Comparison of ENCODE assay signal across 32 cellular contexts in the genomic region with DNA sequence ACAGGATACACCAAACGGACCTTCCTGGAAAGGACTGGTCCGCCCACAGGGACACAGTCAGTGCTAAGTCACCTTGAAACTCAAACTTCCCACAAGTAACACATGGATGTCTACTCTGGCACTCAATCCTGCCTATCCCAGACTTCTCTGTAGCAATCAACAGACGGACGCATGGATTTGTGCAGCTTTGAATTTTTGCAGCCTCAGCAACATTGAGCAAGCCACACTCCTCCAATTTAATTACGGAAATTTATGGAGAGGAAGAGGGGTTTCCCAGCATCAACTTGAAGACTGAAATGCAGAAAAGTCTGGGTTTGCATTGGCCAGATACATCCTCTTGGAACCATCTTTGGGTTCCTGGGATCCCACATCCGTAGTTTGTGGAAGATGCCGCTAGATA. TPM values are rescaled to one million over a fixed set of nuclear protein-coding genes. Genes with fewer than 3 reads are reported as not detected.
"Had no signal": no experiment of that assay in that cellular context is flagged by ENCODE, and none has a peak within 500 bp of the region (broad histone marks: within the 10 kb centered on the region; RNA-seq: fewer than 3 reads in every experiment).

No MANE protein-coding gene starts in this region.

- H3K27me3 ChIP-seq: neutrophil, ovary, thyroid gland, tibial nerve, upper lobe of left lung, vagina had no signal

- H3K4me1 Mint-ChIP-seq: naive thymus-derived CD8-positive, alpha-beta T cell; nephron progenitor cell; neural crest cell; stimulated activated naive B cell treated with anti-CD40 and anti-IgM and Interleukin-4, amounts not matched to agents 10 μg/mL and 1 μg/mL and 100 μg/mL, for 72 hours had no signal

- FAIRE-seq: urothelium cell line had no signal

- H3K9me3 Mint-ChIP-seq: natural killer cell treated with Interleukin-12 subunit alpha and Interleukin-12 subunit beta and Interleukin-15 and Interleukin-18, amount 100 ng/mL, for 72 hours; stimulated activated naive CD8-positive, alpha-beta T cell treated with anti-CD3 and anti-CD28 coated beads, Interleukin-15, Interleukin-2, amounts not matched to agents 100 ng/mL and 50 ng/mL, for 24 hours had no signal

- H3K4me3 Mint-ChIP-seq: naive thymus-derived CD8-positive, alpha-beta T cell; natural killer cell treated with Interleukin-12 subunit alpha and Interleukin-12 subunit beta and Interleukin-15 and Interleukin-18, amount 100 ng/mL, for 72 hours; nephron progenitor cell; neural crest cell; stimulated activated naive B cell treated with anti-CD40 and anti-IgM and Interleukin-4, amounts not matched to agents 10 μg/mL and 1 μg/mL and 100 μg/mL, for 72 hours; stimulated activated naive CD8-positive, alpha-beta T cell treated with anti-CD3 and anti-CD28 coated beads, Interleukin-15, Interleukin-2, amounts not matched to agents 100 ng/mL and 50 ng/mL, for 24 hours had no signal

- H3K4me1 ChIP-seq: parathyroid adenoma, psoas muscle, spleen, stomach, thyroid gland, tibial nerve, upper lobe of left lung, vagina had no signal

- H3K36me3 Mint-ChIP-seq: naive thymus-derived CD8-positive, alpha-beta T cell; natural killer cell treated with Interleukin-12 subunit alpha and Interleukin-12 subunit beta and Interleukin-15 and Interleukin-18, amount 100 ng/mL, for 72 hours; stimulated activated naive B cell treated with anti-CD40 and anti-IgM and Interleukin-4, amounts not matched to agents 10 μg/mL and 1 μg/mL and 100 μg/mL, for 72 hours had no signal

- H3K27ac Mint-ChIP-seq: natural killer cell treated with Interleukin-12 subunit alpha and Interleukin-12 subunit beta and Interleukin-15 and Interleukin-18, amount 100 ng/mL, for 72 hours; nephron progenitor cell; progenitor cell of endocrine pancreas; stimulated activated naive B cell treated with anti-CD40 and anti-IgM and Interleukin-4, amounts not matched to agents 10 μg/mL and 1 μg/mL and 100 μg/mL, for 72 hours; stimulated activated naive CD8-positive, alpha-beta T cell treated with anti-CD3 and anti-CD28 coated beads, Interleukin-15, Interleukin-2, amounts not matched to agents 100 ng/mL and 50 ng/mL, for 24 hours had no signal

- H3K27ac ChIP-seq: neutrophil, ovary, parathyroid adenoma, psoas muscle, skin epidermis, spleen, stomach, thoracic aorta, thyroid gland, tibial nerve, upper lobe of left lung, vagina had no signal

- ATAC-seq: naive thymus-derived CD8-positive, alpha-beta T cell; natural killer cell treated with Interleukin-12 subunit alpha and Interleukin-12 subunit beta and Interleukin-15 and Interleukin-18, amount 100 ng/mL, for 72 hours; psoas muscle; right cardiac atrium; sciatic nerve; stimulated activated naive B cell treated with anti-CD40 and anti-IgM and Interleukin-4, amounts not matched to agents 10 μg/mL and 1 μg/mL and 100 μg/mL, for 72 hours had no signal

- H2AFZ ChIP-seq: parathyroid adenoma had no signal

- H3K9me3 ChIP-seq: neutrophil, ovary, psoas muscle, spleen, stomach, thyroid gland, tibial nerve, upper lobe of left lung, vagina had no signal

- DNase-seq: naive thymus-derived CD8-positive, alpha-beta T cell; nephron progenitor cell; nucleus accumbens; ovary; posterior cingulate gyrus; psoas muscle; right cardiac atrium; spleen; stimulated activated CD4-positive, alpha-beta T cell treated with anti-CD3 and anti-CD28 coated beads, Interleukin-12 subunit alpha, Interleukin-12 subunit beta, amount 100 ng/mL, for 4 hours; stimulated activated CD4-positive, alpha-beta T cell treated with anti-CD3 and anti-CD28 coated beads, Interleukin-1b, Interleukin-23, amount 100 ng/mL, for 48 hours; stimulated activated CD4-positive, alpha-beta T cell treated with anti-CD3 and anti-CD28 coated beads, Interleukin-4, amount 100 ng/mL, for 1 hour; stimulated activated CD4-positive, alpha-beta T cell treated with anti-CD3 and anti-CD28 coated beads, Interleukin-4, amount 100 ng/mL, for 4 hours; stimulated activated CD8-positive, alpha-beta memory T cell treated with anti-CD3 and anti-CD28 coated beads, Interleukin-4, amount 100 ng/mL, for 48 hours; stimulated activated naive B cell treated with anti-CD40 and anti-IgM and Interleukin-4, amounts not matched to agents 10 μg/mL and 1 μg/mL and 100 μg/mL, for 72 hours; stimulated activated naive CD4-positive, alpha-beta T cell treated with Interleukin-2 at 50 U/mL for 16 hours; stomach; thyroid gland; trophoblast cell; upper lobe of left lung had no signal

- H3K4me2 ChIP-seq: smooth muscle cell had no signal

- H3K9ac ChIP-seq: parathyroid adenoma had no signal

- H3K4me3 ChIP-seq: ovary, psoas muscle, skin epidermis, smooth muscle cell, spleen, stomach, thoracic aorta, thyroid gland, tibial nerve, upper lobe of left lung, vagina had no signal

- H3K36me3 ChIP-seq: neutrophil, ovary, spleen, stomach, thoracic aorta, thyroid gland, tibial nerve, upper lobe of left lung, vagina had no signal

RNA-seq across cellular contexts. Expression of gene DNER, which starts 26.2 kb away (rescaled TPM):
- total RNA-seq: naive thymus-derived CD8-positive, alpha-beta T cell had no signal
- polyA plus RNA-seq: naive thymus-derived CD8-positive, alpha-beta T cell had no signal
